ENCODE assay signal across 1 cellular context in the genomic region with DNA sequence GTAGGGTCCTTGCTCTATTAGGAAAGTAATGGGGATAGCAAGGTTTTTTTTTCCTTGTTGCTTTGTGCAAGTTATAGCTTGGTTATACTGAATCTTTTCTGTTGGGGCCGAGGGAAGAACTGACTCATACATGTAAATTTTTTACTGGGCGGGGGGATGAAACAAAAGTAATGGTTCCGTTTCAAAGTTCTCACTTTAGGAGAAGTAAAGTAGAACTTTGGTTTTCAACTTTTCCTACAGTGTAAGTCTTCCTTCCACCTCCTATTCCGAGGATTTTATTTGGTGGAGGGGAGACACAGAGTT.
TF ChIP-seq lines count a peak whose summit lies in the region.

No MANE protein-coding gene starts in this region.

TF ChIP-seq in GM12878, 131 proteins besides CTCF, POLR2A, EP300 and RAD21 (continued from another document):
- TF ChIP-seq, protein P1, sequence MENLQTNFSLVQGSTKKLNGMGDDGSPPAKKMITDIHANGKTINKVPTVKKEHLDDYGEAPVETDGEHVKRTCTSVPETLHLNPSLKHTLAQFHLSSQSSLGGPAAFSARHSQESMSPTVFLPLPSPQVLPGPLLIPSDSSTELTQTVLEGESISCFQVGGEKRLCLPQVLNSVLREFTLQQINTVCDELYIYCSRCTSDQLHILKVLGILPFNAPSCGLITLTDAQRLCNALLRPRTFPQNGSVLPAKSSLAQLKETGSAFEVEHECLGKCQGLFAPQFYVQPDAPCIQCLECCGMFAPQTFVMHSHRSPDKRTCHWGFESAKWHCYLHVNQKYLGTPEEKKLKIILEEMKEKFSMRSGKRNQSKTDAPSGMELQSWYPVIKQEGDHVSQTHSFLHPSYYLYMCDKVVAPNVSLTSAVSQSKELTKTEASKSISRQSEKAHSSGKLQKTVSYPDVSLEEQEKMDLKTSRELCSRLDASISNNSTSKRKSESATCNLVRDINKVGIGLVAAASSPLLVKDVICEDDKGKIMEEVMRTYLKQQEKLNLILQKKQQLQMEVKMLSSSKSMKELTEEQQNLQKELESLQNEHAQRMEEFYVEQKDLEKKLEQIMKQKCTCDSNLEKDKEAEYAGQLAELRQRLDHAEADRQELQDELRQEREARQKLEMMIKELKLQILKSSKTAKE (IDR thresholded peaks at IDR 0.05; ENCODE audit: low read depth, poor library complexity, severe bottlenecking) = no peak
- TF ChIP-seq ESRRA (IDR thresholded peaks at IDR 0.05; ENCODE audit: low read length) = no peak
- TF ChIP-seq HDAC6 (IDR thresholded peaks at IDR 0.05; ENCODE audit: unreplicated experiment) = no peak
- no peak for TF ChIP-seq ZZZ3 (IDR thresholded peaks at IDR 0.05; ENCODE audit: control insufficient read depth, insufficient read length, low read depth)
- TF ChIP-seq, protein P2, sequence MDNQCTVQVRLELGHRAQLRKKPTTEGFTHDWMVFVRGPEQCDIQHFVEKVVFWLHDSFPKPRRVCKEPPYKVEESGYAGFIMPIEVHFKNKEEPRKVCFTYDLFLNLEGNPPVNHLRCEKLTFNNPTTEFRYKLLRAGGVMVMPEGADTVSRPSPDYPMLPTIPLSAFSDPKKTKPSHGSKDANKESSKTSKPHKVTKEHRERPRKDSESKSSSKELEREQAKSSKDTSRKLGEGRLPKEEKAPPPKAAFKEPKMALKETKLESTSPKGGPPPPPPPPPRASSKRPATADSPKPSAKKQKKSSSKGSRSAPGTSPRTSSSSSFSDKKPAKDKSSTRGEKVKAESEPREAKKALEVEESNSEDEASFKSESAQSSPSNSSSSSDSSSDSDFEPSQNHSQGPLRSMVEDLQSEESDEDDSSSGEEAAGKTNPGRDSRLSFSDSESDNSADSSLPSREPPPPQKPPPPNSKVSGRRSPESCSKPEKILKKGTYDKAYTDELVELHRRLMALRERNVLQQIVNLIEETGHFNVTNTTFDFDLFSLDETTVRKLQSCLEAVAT (IDR thresholded peaks at IDR 0.05) = 0 out of 2 replicates have a peak, but pooled peaks have one; percentile 69
- no peak for TF ChIP-seq SUZ12 (IDR thresholded peaks at IDR 0.05; ENCODE audit: unreplicated experiment)
- TF ChIP-seq, protein P3, sequence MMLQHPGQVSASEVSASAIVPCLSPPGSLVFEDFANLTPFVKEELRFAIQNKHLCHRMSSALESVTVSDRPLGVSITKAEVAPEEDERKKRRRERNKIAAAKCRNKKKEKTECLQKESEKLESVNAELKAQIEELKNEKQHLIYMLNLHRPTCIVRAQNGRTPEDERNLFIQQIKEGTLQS (IDR thresholded peaks at IDR 0.05; ENCODE audit: borderline replicate concordance, extremely low read depth, low read depth, low read length) = no peak
- TF ChIP-seq ZNF384 (IDR thresholded peaks at IDR 0.05; ENCODE audit: borderline replicate concordance, low read depth, low read length) = peak; percentile 32; the same call in 1 of the 2 replicates
- TF ChIP-seq CBX3 (IDR thresholded peaks at IDR 0.05; ENCODE audit: borderline replicate concordance, low read depth) = no peak
